In genomic region chr12:57766464-57767311, GRCh38 we compare ENCODE assay signal across 8 cellular contexts. TPM values are rescaled to one million over a fixed set of nuclear protein-coding genes. Genes with fewer than 3 reads are reported as not detected.
DNase-seq lines count a peak whose midpoint lies in the region; ATAC-seq, FAIRE-seq and TF ChIP-seq lines count a peak whose summit lies in the region.

Gene CYP27B1 (minus strand): TSS chr12:57767078. CDS start chr12:57767041, 37 bp downstream.

- H3K4me3 ChIP-seq in CD8-positive, alpha-beta T cell (ENCODE audit: low read depth, low read length), result peak within 1 kb of the TSS; percentile 81
- H3K4me3 ChIP-seq in K562 (no peak within 1 kb of the TSS), upper lobe of right lung (peak within 1 kb of the TSS; percentile 54)

- no peak for TF ChIP-seq RAD21 in K562 (CRISPR knock-in tag; conservative IDR thresholded peaks at IDR 0.05 in 1 of 2, IDR thresholded peaks at IDR 0.05 in 1 of 2)

- H3K9me1 ChIP-seq in K562 (ENCODE audit: control insufficient read depth, insufficient read depth, low read length), result no peaks in the 10 kb centered on the region

- peak within 1 kb of the TSS in 1 of 2 experiments; percentile 88; a peak in 2 of 4 replicates for H3K9ac ChIP-seq in K562 (ENCODE audit: insufficient read depth in 1 of 2, low read depth in 2 of 2, low read length in 2 of 2)

- H4K20me1 ChIP-seq in K562 (replicated peaks; ENCODE audit: control insufficient read depth, insufficient read depth, low read length), result no peaks in the 10 kb centered on the region

- peak within 1 kb of the TSS; percentile 63 for H3K4me2 ChIP-seq in K562 (ENCODE audit: insufficient read depth, low read length)

- no peak within 1 kb of the TSS for H3K27ac Mint-ChIP-seq in CD8-positive, alpha-beta T cell

- CTCF ChIA-PET in CD8-positive, alpha-beta T cell (lab: Charles Lee), result interaction anchor here (1.1 to 3.2 kb wide), 6 partner anchors 7 to 137 kb away, joined by 3 to 17 read pairs (median 8); partner anchors contain the start of gene TSFM
- CTCF ChIA-PET in K562 (lab: Yijun Ruan, JAX; ENCODE audit: low intra/inter-chr PET ratio), result no interaction called here

- TF ChIP-seq EP300 in K562 (IDR thresholded peaks at IDR 0.05; ENCODE audit: low read length), result no peak

- no peak for TF ChIP-seq CTCF in CD8-positive, alpha-beta T cell (IDR thresholded peaks at IDR 0.05)
- 0 out of 6 replicates have a peak, but pooled peaks of 1 of the 3 experiments have one; percentile 2 for TF ChIP-seq CTCF in K562 (IDR thresholded peaks at IDR 0.05 in 2 of 3, conservative IDR thresholded peaks at IDR 0.05 in 1 of 3; ENCODE audit: insufficient read depth in 2 of 3, low read depth in 1 of 3, low read length in 3 of 3)
- TF ChIP-seq CTCF in upper lobe of right lung (IDR thresholded peaks at IDR 0.05), result no peak

- H3K27me3 Mint-ChIP-seq in CD8-positive, alpha-beta T cell (ENCODE audit: low read depth), result peaks cover 22% of the 10 kb centered on the region

- H3K4me1 Mint-ChIP-seq in CD8-positive, alpha-beta T cell (ENCODE audit: low read depth), result peaks cover 33% of the 10 kb centered on the region

- DNase-seq in CD8-positive, alpha-beta T cell, result no peak
- DNase-seq in M059J (ENCODE audit: low read depth), result peak; percentile 56
- peak; percentile 47 to 68 (median 52) for DNase-seq in K562 (ENCODE audit: extremely low read depth in 1 of 4, low spot score in 3 of 4)
- peak; percentile 63 for DNase-seq in left kidney (ENCODE audit: low read depth, low spot score)
- peak; percentile 77 for DNase-seq in upper lobe of right lung
- no peak for DNase-seq in superior temporal gyrus (ENCODE audit: extremely low spot score)
- DNase-seq in cortex of kidney (lab: John Stamatoyannopoulos, UW), result no peak

- intact Hi-C loops in CD8-positive, alpha-beta T cell (cut with DNase I, micrococcal nuclease), result no loop called here
- intact Hi-C loops in K562 (cut with micrococcal nuclease) (no loop called here), upper lobe of right lung (cut with DNase I) (no loop called here)

- H3K36me3 Mint-ChIP-seq in CD8-positive, alpha-beta T cell, result peaks cover 18% of the 10 kb centered on the region

- peak within 1 kb of the TSS; percentile 10; the same call in 1 of the 2 replicates for H2AFZ ChIP-seq in K562 (ENCODE audit: low read depth, low read length)

- ATAC-seq in CD8-positive, alpha-beta T cell, result no peak
- ATAC-seq in K562, result peak; percentile 69
- peak; percentile 21 for ATAC-seq in upper lobe of right lung
- no peak for ATAC-seq in GM19395 (IDR thresholded peaks at IDR 0.05; ENCODE audit: unreplicated experiment)

- in situ Hi-C loops in K562 (cut with MboI), result no loop called here

- peak within 1 kb of the TSS; percentile 86 for H3K4me3 Mint-ChIP-seq in CD8-positive, alpha-beta T cell

- no peaks in the 10 kb centered on the region for H3K9me3 ChIP-seq in CD8-positive, alpha-beta T cell (ENCODE audit: low read length)
- no peaks in the 10 kb centered on the region for H3K9me3 ChIP-seq in K562 (replicated peaks; ENCODE audit: control insufficient read depth, insufficient read depth, low read depth, low read length)
- no peaks in the 10 kb centered on the region for H3K9me3 ChIP-seq in upper lobe of right lung

- no TSS peak for BruUV-seq in K562 (replicated peaks; lab: Mats Ljungman, UMichigan)

- peaks cover 7% of the 10 kb centered on the region for H3K36me3 ChIP-seq in CD8-positive, alpha-beta T cell (ENCODE audit: insufficient read depth, low read length)
- H3K36me3 ChIP-seq in K562 (ENCODE audit: control insufficient read depth, insufficient read depth, low read length) (peaks cover 33% of the 10 kb centered on the region), upper lobe of right lung (peaks cover 24% of the 10 kb centered on the region)

- H3K9me3 Mint-ChIP-seq in CD8-positive, alpha-beta T cell, result no peaks in the 10 kb centered on the region

- H3K27me3 ChIP-seq in CD8-positive, alpha-beta T cell (ENCODE audit: insufficient read depth, low read length), result peaks cover 15% of the 10 kb centered on the region
- no peaks in the 10 kb centered on the region for H3K27me3 ChIP-seq in K562 (ENCODE audit: control insufficient read depth in 2 of 2, insufficient read depth in 2 of 2, low read length in 2 of 2)
- H3K27me3 ChIP-seq in upper lobe of right lung, result peaks cover 46% of the 10 kb centered on the region

- 20% methylated on average over 37 of the region's 38 CpGs for WGBS in K562 (ENCODE audit: insufficient coverage, low coverage, missing lambda C conversion rate)

- TF ChIP-seq POLR2A in K562 (conservative IDR thresholded peaks at IDR 0.05), result no peak; the same call in 1 of the 2 replicates

- H3K79me2 ChIP-seq in K562 (ENCODE audit: control insufficient read depth, insufficient read depth, low read length), result peaks cover 13% of the 10 kb centered on the region

- FAIRE-seq in K562 (lab: Jason Lieb, UNC), result peak; percentile 29

- peaks cover 34% of the 10 kb centered on the region for H3K4me1 ChIP-seq in CD8-positive, alpha-beta T cell (ENCODE audit: insufficient read depth, low read length)
- H3K4me1 ChIP-seq in K562 (replicated peaks in 1 of 2; ENCODE audit: control insufficient read depth in 2 of 2, insufficient read depth in 2 of 2, low read length in 2 of 2), result peaks cover 18 to 34% of the 10 kb centered on the region in 2 experiments
- H3K4me1 ChIP-seq in upper lobe of right lung, result peaks cover 37% of the 10 kb centered on the region

- POLR2A ChIA-PET in CD8-positive, alpha-beta T cell (lab: Charles Lee), result interaction anchor here (0.9 to 1.9 kb wide), 3 partner anchors 10 to 25 kb away, joined by 3 to 5 read pairs (median 5); no protein-coding TSS in a partner anchor
- POLR2A ChIA-PET in K562 (lab: Yijun Ruan, JAX), result interaction anchor here (1.0 to 3.8 kb wide), 7 partner anchors 10 to 142 kb away, joined by 3 to 26 read pairs (median 4); partner anchors contain the start of genes AVIL, TSFM and TSPAN31

- H3K27ac ChIP-seq in CD8-positive, alpha-beta T cell (ENCODE audit: low read depth, low read length), result no peak within 1 kb of the TSS
- H3K27ac ChIP-seq in K562 (ENCODE audit: extremely low read depth, low read depth, low read length), result no peak within 1 kb of the TSS; the same call in 2 of the 3 replicates
- H3K27ac ChIP-seq in upper lobe of right lung, result no peak within 1 kb of the TSS

TF ChIP-seq in K562, 482 proteins besides CTCF, POLR2A, EP300 and RAD21 (continues in another document):
- TF ChIP-seq MEIS2 (IDR thresholded peaks at IDR 0.05; ENCODE audit: partially characterized antibody), result no peak

RNA-seq across cellular contexts. Expression of gene CYP27B1, which starts in this region (rescaled TPM):
- total RNA-seq in CD8-positive, alpha-beta T cell, result 1 to 10 TPM; 2.0 to 2.2 TPM
- 1.8 and 3.2 TPM in 2 replicates for total RNA-seq in M059J (2014; rRNA removed; shearing (Covaris generic))
- 12.2 and 25.6 TPM in 2 replicates for total RNA-seq in K562 (2011; cell fraction: chromatin; rRNA removed; ENCODE audit: low replicate concordance)
- total RNA-seq in K562 (2011; cell fraction: nucleolus; rRNA removed), result 10.4 and 15.5 TPM in 2 replicates
- total RNA-seq in K562 (2011; cell fraction: nucleoplasm; rRNA removed), result 9.8 and 15.3 TPM in 2 replicates
- total RNA-seq in K562 (2014; rRNA removed) (1.3 and 2.2 TPM in 2 replicates), K562 (2014; rRNA removed; fragmentation: Illumina TruSeq; extraction: Trizol) (0.57 and 0.65 TPM in 2 replicates), K562 (2015; rRNA removed; fragmentation: Illumina TruSeq; extraction: Trizol) (1.2 TPM in 2 replicates), K562 (2021) (2.6 and 4.2 TPM in 2 replicates), upper lobe of right lung (2.0 TPM)
- polyA plus RNA-seq in K562 (2011; rRNA removed) (2.5 and 7.0 TPM in 2 replicates), K562 (2014; fragmentation: Illumina TruSeq; extraction: Trizol) (1.5 and 1.8 TPM in 2 replicates), K562 (2014; fragmentation: Nextera tagmentation; extraction: Ambion mirVana) (under 1 TPM; 0.18 to 0.23 TPM), K562 (2014; rRNA removed) (3.1 and 3.8 TPM in 2 replicates)
- 2.6 and 4.3 TPM in 2 replicates for polyA plus RNA-seq in K562 (2011; cell fraction: cytosol; rRNA removed)
- polyA plus RNA-seq in K562 (2011; cell fraction: nucleus; rRNA removed), result 24.6 and 48.0 TPM in 2 replicates
- polyA plus RNA-seq in K562 (2012), result 1.8 and 2.4 TPM in 2 replicates
- 1.9 and 2.5 TPM in 2 replicates for polyA minus RNA-seq in K562 (2011; rRNA and poly(A)+ RNA removed)
- 0.57 TPM in 1 of 2 replicates, not detected in the other for polyA minus RNA-seq in K562 (2011; cell fraction: cytosol; rRNA and poly(A)+ RNA removed)
- polyA minus RNA-seq in K562 (2011; cell fraction: nucleus; rRNA and poly(A)+ RNA removed), result 6.1 and 7.3 TPM in 2 replicates

Comparison
In these comparisons a context has a peak if more than half of its experiments do, and no peak if none do; other contexts are left out.
1. ATAC-seq: peak in K562 (single experiment) and upper lobe of right lung (single experiment); none in CD8-positive, alpha-beta T cell (single experiment) and GM19395 (single experiment).
2. DNase-seq: peak in M059J (single experiment), K562 (4 of 4), left kidney (single experiment) and upper lobe of right lung (single experiment); none in CD8-positive, alpha-beta T cell (0 of 7), superior temporal gyrus (single experiment) and cortex of kidney (single experiment).